Comparison of ENCODE assay signal across 21 cellular contexts in genomic region chr4:142925161-142925560, GRCh38.
"Had no signal": no experiment of that assay in that cellular context is flagged by ENCODE, and none has a peak within 500 bp of the region (broad histone marks: within the 10 kb centered on the region; RNA-seq: fewer than 3 reads in every experiment).

No MANE protein-coding gene starts in this region.

- H3K27me3 ChIP-seq: esophagus squamous epithelium, gastrocnemius medialis, heart left ventricle, ovary, right lobe of liver, tibial artery had no signal

- DNase-seq: activated CD4-positive, alpha-beta T cell treated with anti-CD3 and anti-CD28 coated beads for 1 hour; activated naive CD8-positive, alpha-beta T cell treated with anti-CD3 and anti-CD28 coated beads for 36 hours; amygdala; cerebellar nuclear complex; cortex of kidney; effector CD8-positive, alpha-beta T cell; esophagus squamous epithelium; gastrocnemius medialis; heart left ventricle; left ventricle myocardium superior; mesendoderm; naive thymus-derived CD8-positive, alpha-beta T cell; ovary; right lobe of liver; stimulated activated CD4-positive, alpha-beta T cell treated with anti-CD3 and anti-CD28 coated beads, Interleukin-4, amount 100 ng/mL, for 4 hours; SW 1271; T-helper 2 cell; tibial artery; WERI-Rb-1 had no signal

- H3K4me1 ChIP-seq: esophagus squamous epithelium, gastrocnemius medialis, heart left ventricle, right lobe of liver had no signal

- H3K27ac ChIP-seq: gastrocnemius medialis, ovary, right lobe of liver, tibial artery, WERI-Rb-1 had no signal

- H3K9me3 ChIP-seq: esophagus squamous epithelium, gastrocnemius medialis, heart left ventricle, ovary, right lobe of liver, tibial artery had no signal

- H3K4me3 ChIP-seq: esophagus squamous epithelium, gastrocnemius medialis, heart left ventricle, ovary, right lobe of liver, tibial artery had no signal

- H3K4me1 Mint-ChIP-seq: activated naive CD8-positive, alpha-beta T cell treated with anti-CD3 and anti-CD28 coated beads for 36 hours; naive thymus-derived CD8-positive, alpha-beta T cell; stimulated activated memory B cell treated with anti-CD40 and anti-IgM and Interleukin-4, amounts not matched to agents 10 μg/mL and 1 μg/mL and 100 μg/mL, for 72 hours had no signal

- H3K36me3 ChIP-seq: esophagus squamous epithelium, gastrocnemius medialis, heart left ventricle, ovary, right lobe of liver, tibial artery, WERI-Rb-1 had no signal

- ATAC-seq: gastrocnemius medialis; heart left ventricle; left ventricle myocardium superior; naive thymus-derived CD8-positive, alpha-beta T cell; right lobe of liver; stimulated activated memory B cell treated with anti-CD40 and anti-IgM and Interleukin-4, amounts not matched to agents 10 μg/mL and 1 μg/mL and 100 μg/mL, for 72 hours had no signal

- H3K9me3 Mint-ChIP-seq: activated naive CD8-positive, alpha-beta T cell treated with anti-CD3 and anti-CD28 coated beads for 36 hours; brain; stimulated activated memory B cell treated with anti-CD40 and anti-IgM and Interleukin-4, amounts not matched to agents 10 μg/mL and 1 μg/mL and 100 μg/mL, for 72 hours had no signal

- H3K4me3 Mint-ChIP-seq: activated naive CD8-positive, alpha-beta T cell treated with anti-CD3 and anti-CD28 coated beads for 36 hours; brain; naive thymus-derived CD8-positive, alpha-beta T cell; stimulated activated memory B cell treated with anti-CD40 and anti-IgM and Interleukin-4, amounts not matched to agents 10 μg/mL and 1 μg/mL and 100 μg/mL, for 72 hours had no signal

- H3K27me3 Mint-ChIP-seq: activated naive CD8-positive, alpha-beta T cell treated with anti-CD3 and anti-CD28 coated beads for 36 hours had no signal

- H3K27ac Mint-ChIP-seq: activated naive CD8-positive, alpha-beta T cell treated with anti-CD3 and anti-CD28 coated beads for 36 hours; brain; naive thymus-derived CD8-positive, alpha-beta T cell; stimulated activated memory B cell treated with anti-CD40 and anti-IgM and Interleukin-4, amounts not matched to agents 10 μg/mL and 1 μg/mL and 100 μg/mL, for 72 hours had no signal

- H3K36me3 Mint-ChIP-seq: activated naive CD8-positive, alpha-beta T cell treated with anti-CD3 and anti-CD28 coated beads for 36 hours; brain; naive thymus-derived CD8-positive, alpha-beta T cell; stimulated activated memory B cell treated with anti-CD40 and anti-IgM and Interleukin-4, amounts not matched to agents 10 μg/mL and 1 μg/mL and 100 μg/mL, for 72 hours had no signal
